27 cellular contexts compared by ENCODE assay signal in genomic region chr9:93662952-93663572, GRCh38.
"Had no signal": no experiment of that assay in that cellular context is flagged by ENCODE, and none has a peak within 500 bp of the region (broad histone marks: within the 10 kb centered on the region; RNA-seq: fewer than 3 reads in every experiment).

No MANE protein-coding gene starts in this region.

- H3K4me1 Mint-ChIP-seq: endodermal cell; naive thymus-derived CD8-positive, alpha-beta T cell had no signal

- H3K4me3 ChIP-seq: esophagus muscularis mucosa, hepatocyte, lower lobe of right lung, right lobe of liver, skin epidermis, testis, transverse colon, uterus had no signal

- H3K27ac ChIP-seq: brain microvascular endothelial cell, esophagus muscularis mucosa, hepatocyte, lower lobe of right lung, right lobe of liver, skin epidermis, testis, transverse colon, uterus had no signal

- ATAC-seq: left colon; lower lobe of right lung; naive thymus-derived CD8-positive, alpha-beta T cell; right lobe of liver; stimulated activated naive CD8-positive, alpha-beta T cell treated with anti-CD3 and anti-CD28 coated beads, Interleukin-15, Interleukin-2, amounts not matched to agents 100 U/mL and 50 U/mL, for 24 hours had no signal

- H3K9me3 ChIP-seq: esophagus muscularis mucosa, lower lobe of right lung, right lobe of liver, testis, transverse colon, uterus had no signal

- H3K27ac Mint-ChIP-seq: activated naive CD8-positive, alpha-beta T cell; activated T-cell treated with anti-CD3 and anti-CD28 coated beads, Interleukin-2, amount 50 U/mL, for 24 hours; dendritic cell treated with granulocyte-macrophage colony-stimulating factor and Interleukin-4, amounts not matched to agents 40 ng/mL and 50 ng/mL, for 4 days; endodermal cell; naive thymus-derived CD8-positive, alpha-beta T cell; T-helper 2 cell treated with Interferon-gamma antibody and Interleukin-4, amounts not matched to agents 5 μg/mL and 100 μg/mL, for 36 hours had no signal

- H2AFZ ChIP-seq: hepatocyte had no signal

- H3K9me3 Mint-ChIP-seq: activated T-cell treated with anti-CD3 and anti-CD28 coated beads, Interleukin-2, amount 50 U/mL, for 24 hours; dendritic cell treated with granulocyte-macrophage colony-stimulating factor and Interleukin-4, amounts not matched to agents 40 ng/mL and 50 ng/mL, for 4 days; endodermal cell; naive thymus-derived CD8-positive, alpha-beta T cell; T-helper 2 cell treated with Interferon-gamma antibody and Interleukin-4, amounts not matched to agents 5 μg/mL and 100 μg/mL, for 36 hours had no signal

- DNase-seq: activated CD4-positive, alpha-beta T cell treated with anti-CD3 and anti-CD28 coated beads for 4 hours; activated CD4-positive, alpha-beta T cell treated with anti-CD3 and anti-CD28 coated beads, Interleukin-2, amount 50 U/mL, for 48 hours; activated CD8-positive, alpha-beta memory T cell treated with anti-CD3 and anti-CD28 coated beads, Interleukin-2, amount 50 U/mL, for 48 hours; activated T-cell treated with anti-CD3 and anti-CD28 coated beads, Interleukin-2, amount 50 U/mL, for 24 hours; brain microvascular endothelial cell; central memory CD4-positive, alpha-beta T cell; endodermal cell; foreskin melanocyte; islet precursor cell; mesenchymal stem cell; stimulated activated CD4-positive, alpha-beta T cell treated with anti-CD3 and anti-CD28 coated beads, Interleukin-12 subunit alpha, Interleukin-12 subunit beta, amount 100 ng/mL, for 4 hours; stimulated activated CD4-positive, alpha-beta T cell treated with anti-CD3 and anti-CD28 coated beads, Interleukin-4, amount 100 ng/mL, for 1 hour; stimulated activated naive CD8-positive, alpha-beta T cell treated with anti-CD3 and anti-CD28 coated beads, Interleukin-15, Interleukin-2, amounts not matched to agents 100 U/mL and 50 U/mL, for 24 hours; testis; transverse colon; uterus had no signal

- H3K27me3 Mint-ChIP-seq: activated naive CD8-positive, alpha-beta T cell; activated T-cell treated with anti-CD3 and anti-CD28 coated beads, Interleukin-2, amount 50 U/mL, for 24 hours; dendritic cell treated with granulocyte-macrophage colony-stimulating factor and Interleukin-4, amounts not matched to agents 40 ng/mL and 50 ng/mL, for 4 days; naive thymus-derived CD8-positive, alpha-beta T cell had no signal

- H3K4me2 ChIP-seq: hepatocyte had no signal

- H3K4me3 Mint-ChIP-seq: activated naive CD8-positive, alpha-beta T cell; activated T-cell treated with anti-CD3 and anti-CD28 coated beads, Interleukin-2, amount 50 U/mL, for 24 hours; dendritic cell treated with granulocyte-macrophage colony-stimulating factor and Interleukin-4, amounts not matched to agents 40 ng/mL and 50 ng/mL, for 4 days; endodermal cell; naive thymus-derived CD8-positive, alpha-beta T cell; T-helper 2 cell treated with Interferon-gamma antibody and Interleukin-4, amounts not matched to agents 5 μg/mL and 100 μg/mL, for 36 hours had no signal

- H3K79me2 ChIP-seq: hepatocyte had no signal

- H3K4me1 ChIP-seq: esophagus muscularis mucosa, lower lobe of right lung, right lobe of liver, testis, transverse colon, uterus had no signal

- H3K27me3 ChIP-seq: brain microvascular endothelial cell, esophagus muscularis mucosa, hepatocyte, right lobe of liver, testis, transverse colon, uterus had no signal

- H3K36me3 ChIP-seq: brain microvascular endothelial cell, uterus had no signal

- FAIRE-seq: astrocyte had no signal
